27 cellular contexts compared by ENCODE assay signal in the genomic region with DNA sequence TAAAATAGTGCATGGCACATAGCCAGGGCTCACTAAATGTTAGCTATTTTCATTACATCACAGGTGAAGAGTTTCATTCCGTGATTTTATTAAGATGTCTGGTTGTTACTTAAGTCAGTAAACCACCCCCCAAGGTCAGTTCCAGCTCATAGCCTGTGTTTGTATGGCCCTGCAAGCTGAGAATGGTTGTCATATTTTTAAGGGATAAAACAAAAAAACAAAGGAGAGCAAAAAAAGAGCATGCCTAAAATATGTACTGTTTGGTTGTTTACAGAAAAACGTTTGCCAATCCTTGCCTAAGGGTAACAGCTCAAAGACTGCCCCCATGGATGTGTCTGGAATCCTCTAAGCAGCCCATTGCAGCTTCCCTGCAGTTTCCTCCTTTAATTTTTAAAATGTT.
"Had no signal": no experiment of that assay in that cellular context is flagged by ENCODE, and none has a peak within 500 bp of the region (broad histone marks: within the 10 kb centered on the region; RNA-seq: fewer than 3 reads in every experiment).

No MANE protein-coding gene starts in this region.

- H3K36me3 ChIP-seq: stomach, suprapubic skin, thoracic aorta, tibial artery, tibial nerve, transverse colon, upper lobe of left lung, upper lobe of right lung, uterus, vagina had no signal

- DNase-seq: stimulated activated CD4-positive, alpha-beta T cell treated with anti-CD3 and anti-CD28 coated beads, Interleukin-2, amount 100 ng/mL, for 24 hours; stimulated activated CD4-positive, alpha-beta T cell treated with anti-CD3 and anti-CD28 coated beads, Interleukin-2, amount 100 ng/mL, for 48 hours; stimulated activated CD4-positive, alpha-beta T cell treated with anti-CD3 and anti-CD28 coated beads, Interleukin-4, amount 100 ng/mL, for 1 hour; stimulated activated CD4-positive, alpha-beta T cell treated with anti-CD3 and anti-CD28 coated beads, Interleukin-4, amount 100 ng/mL, for 24 hours; stimulated activated CD4-positive, alpha-beta T cell treated with anti-CD3 and anti-CD28 coated beads, Interleukin-4, amount 100 ng/mL, for 4 hours; stimulated activated CD8-positive, alpha-beta memory T cell treated with anti-CD3 and anti-CD28 coated beads, Interleukin-4, amount 100 ng/mL, for 48 hours; stimulated activated naive B cell treated with anti-CD40 and anti-IgM and Interleukin-4, amounts not matched to agents 10 μg/mL and 1 μg/mL and 100 μg/mL, for 72 hours; stimulated activated naive CD4-positive, alpha-beta T cell; stimulated activated naive CD4-positive, alpha-beta T cell treated with Interleukin-2 at 50 U/mL for 16 hours; stimulated activated naive CD8-positive, alpha-beta T cell treated with anti-CD3 and anti-CD28 coated beads, Interleukin-15, amount 100 ng/mL, for 72 hours; stimulated activated naive CD8-positive, alpha-beta T cell treated with anti-CD3 and anti-CD28 coated beads, Interleukin-15, Interleukin-2, amounts not matched to agents 100 U/mL and 50 U/mL, for 24 hours; stomach; substantia nigra; testis; tibial artery; transverse colon; upper lobe of left lung; upper lobe of right lung; uterus had no signal

- H3K4me1 Mint-ChIP-seq: stimulated activated effector memory CD8-positive, alpha-beta T cell treated with anti-CD3 and anti-CD28 coated beads, Interleukin-12 subunit alpha, Interleukin-12 subunit beta, amount 100 ng/mL, for 72 hours; stimulated activated memory B cell treated with anti-CD40 and anti-IgM and Interleukin-4, amounts not matched to agents 10 μg/mL and 1 μg/mL and 100 μg/mL, for 72 hours; stimulated activated naive B cell treated with anti-CD40 and anti-IgM and Interleukin-4, amounts not matched to agents 10 μg/mL and 1 μg/mL and 100 μg/mL, for 72 hours; stimulated activated naive CD8-positive, alpha-beta T cell treated with anti-CD3 and anti-CD28 coated beads, Interleukin-15, amount 100 ng/mL, for 72 hours had no signal

- H3K4me3 Mint-ChIP-seq: stimulated activated effector memory CD8-positive, alpha-beta T cell treated with anti-CD3 and anti-CD28 coated beads, Interleukin-12 subunit alpha, Interleukin-12 subunit beta, amount 100 ng/mL, for 72 hours; stimulated activated memory B cell treated with anti-CD40 and anti-IgM and Interleukin-4, amounts not matched to agents 10 μg/mL and 1 μg/mL and 100 μg/mL, for 72 hours; stimulated activated naive B cell treated with anti-CD40 and anti-IgM and Interleukin-4, amounts not matched to agents 10 μg/mL and 1 μg/mL and 100 μg/mL, for 72 hours; stimulated activated naive CD8-positive, alpha-beta T cell treated with anti-CD3 and anti-CD28 coated beads, Interleukin-15, amount 100 ng/mL, for 72 hours; stimulated activated naive CD8-positive, alpha-beta T cell treated with anti-CD3 and anti-CD28 coated beads, Interleukin-15, Interleukin-2, amounts not matched to agents 100 ng/mL and 50 ng/mL, for 24 hours; type B pancreatic cell had no signal

- H3K4me1 ChIP-seq: stomach, suprapubic skin, testis, tibial artery, tibial nerve, transverse colon, upper lobe of left lung, upper lobe of right lung, uterus, vagina had no signal

- H3K27ac ChIP-seq: stomach, suprapubic skin, testis, thoracic aorta, tibial artery, tibial nerve, transverse colon, upper lobe of left lung, upper lobe of right lung, uterus, vagina had no signal

- H3K9me3 ChIP-seq: stomach, suprapubic skin, testis, thoracic aorta, tibial artery, tibial nerve, transverse colon, upper lobe of left lung, upper lobe of right lung, uterus, vagina had no signal

- H3K27me3 ChIP-seq: stomach, suprapubic skin, testis, tibial artery, tibial nerve, transverse colon, upper lobe of left lung, upper lobe of right lung, uterus, vagina had no signal

- ATAC-seq: stimulated activated effector memory CD8-positive, alpha-beta T cell treated with anti-CD3 and anti-CD28 coated beads, Interleukin-12 subunit alpha, Interleukin-12 subunit beta, amount 100 ng/mL, for 72 hours; stimulated activated memory B cell treated with anti-CD40 and anti-IgM and Interleukin-4, amounts not matched to agents 10 μg/mL and 1 μg/mL and 100 μg/mL, for 72 hours; stimulated activated naive B cell treated with anti-CD40 and anti-IgM and Interleukin-4, amounts not matched to agents 10 μg/mL and 1 μg/mL and 100 μg/mL, for 72 hours; stimulated activated naive CD8-positive, alpha-beta T cell treated with anti-CD3 and anti-CD28 coated beads, Interleukin-15, amount 100 ng/mL, for 72 hours; stimulated activated naive CD8-positive, alpha-beta T cell treated with anti-CD3 and anti-CD28 coated beads, Interleukin-15, Interleukin-2, amounts not matched to agents 100 U/mL and 50 U/mL, for 24 hours; upper lobe of right lung had no signal

- H3K27me3 Mint-ChIP-seq: stimulated activated memory B cell treated with anti-CD40 and anti-IgM and Interleukin-4, amounts not matched to agents 10 μg/mL and 1 μg/mL and 100 μg/mL, for 72 hours; stimulated activated naive B cell treated with anti-CD40 and anti-IgM and Interleukin-4, amounts not matched to agents 10 μg/mL and 1 μg/mL and 100 μg/mL, for 72 hours; stimulated activated naive CD8-positive, alpha-beta T cell treated with anti-CD3 and anti-CD28 coated beads, Interleukin-15, amount 100 ng/mL, for 72 hours had no signal

- H3K36me3 Mint-ChIP-seq: stimulated activated effector memory CD8-positive, alpha-beta T cell treated with anti-CD3 and anti-CD28 coated beads, Interleukin-12 subunit alpha, Interleukin-12 subunit beta, amount 100 ng/mL, for 72 hours; stimulated activated memory B cell treated with anti-CD40 and anti-IgM and Interleukin-4, amounts not matched to agents 10 μg/mL and 1 μg/mL and 100 μg/mL, for 72 hours; stimulated activated naive B cell treated with anti-CD40 and anti-IgM and Interleukin-4, amounts not matched to agents 10 μg/mL and 1 μg/mL and 100 μg/mL, for 72 hours; type B pancreatic cell had no signal

- H3K9me3 Mint-ChIP-seq: stimulated activated effector memory CD8-positive, alpha-beta T cell treated with anti-CD3 and anti-CD28 coated beads, Interleukin-12 subunit alpha, Interleukin-12 subunit beta, amount 100 ng/mL, for 72 hours; stimulated activated memory B cell treated with anti-CD40 and anti-IgM and Interleukin-4, amounts not matched to agents 10 μg/mL and 1 μg/mL and 100 μg/mL, for 72 hours; stimulated activated naive B cell treated with anti-CD40 and anti-IgM and Interleukin-4, amounts not matched to agents 10 μg/mL and 1 μg/mL and 100 μg/mL, for 72 hours; stimulated activated naive CD8-positive, alpha-beta T cell treated with anti-CD3 and anti-CD28 coated beads, Interleukin-15, amount 100 ng/mL, for 72 hours; type B pancreatic cell had no signal

- H3K4me3 ChIP-seq: stomach, suprapubic skin, testis, thoracic aorta, tibial artery, tibial nerve, transverse colon, upper lobe of left lung, upper lobe of right lung, uterus, vagina had no signal

- H3K27ac Mint-ChIP-seq: stimulated activated effector memory CD8-positive, alpha-beta T cell treated with anti-CD3 and anti-CD28 coated beads, Interleukin-12 subunit alpha, Interleukin-12 subunit beta, amount 100 ng/mL, for 72 hours; stimulated activated memory B cell treated with anti-CD40 and anti-IgM and Interleukin-4, amounts not matched to agents 10 μg/mL and 1 μg/mL and 100 μg/mL, for 72 hours; stimulated activated naive B cell treated with anti-CD40 and anti-IgM and Interleukin-4, amounts not matched to agents 10 μg/mL and 1 μg/mL and 100 μg/mL, for 72 hours; stimulated activated naive CD8-positive, alpha-beta T cell treated with anti-CD3 and anti-CD28 coated beads, Interleukin-15, amount 100 ng/mL, for 72 hours; stimulated activated naive CD8-positive, alpha-beta T cell treated with anti-CD3 and anti-CD28 coated beads, Interleukin-15, Interleukin-2, amounts not matched to agents 100 ng/mL and 50 ng/mL, for 24 hours; type B pancreatic cell had no signal
